Comparison of ENCODE assay signal across 1 cellular context in the genomic region with DNA sequence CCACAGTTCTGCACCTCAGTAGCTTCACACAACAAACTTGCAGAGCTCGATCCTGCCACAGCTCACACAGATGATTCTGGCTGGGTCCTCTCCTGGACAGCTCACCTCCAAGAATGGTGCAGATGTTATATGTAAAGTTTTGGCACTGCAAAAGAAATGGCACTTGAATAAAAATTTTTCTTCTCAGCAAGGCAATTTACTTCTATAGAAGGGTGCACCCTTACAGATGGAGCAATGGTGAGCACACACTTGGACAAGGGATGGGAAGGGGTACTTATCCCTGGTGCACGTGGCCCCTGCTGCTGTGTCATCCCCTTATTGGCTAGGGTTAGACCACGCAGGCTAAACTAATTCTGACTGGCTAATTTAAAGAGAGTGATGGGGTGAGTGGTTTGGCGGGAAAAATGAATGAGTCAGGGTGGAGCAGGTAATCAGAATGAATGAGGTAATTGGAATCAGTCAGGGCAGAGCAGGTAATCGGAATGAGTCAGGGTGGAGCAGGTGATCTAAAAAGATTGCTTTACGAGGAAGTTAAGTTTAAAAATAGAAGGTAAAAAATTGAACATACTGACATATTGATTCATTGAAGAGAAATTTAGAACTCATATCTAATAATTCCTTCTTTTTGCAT.
TF ChIP-seq lines count a peak whose summit lies in the region.

No MANE protein-coding gene starts in this region.

TF ChIP-seq in K562, 482 proteins besides CTCF, POLR2A, EP300 and RAD21:
- TF ChIP-seq, protein P1, sequence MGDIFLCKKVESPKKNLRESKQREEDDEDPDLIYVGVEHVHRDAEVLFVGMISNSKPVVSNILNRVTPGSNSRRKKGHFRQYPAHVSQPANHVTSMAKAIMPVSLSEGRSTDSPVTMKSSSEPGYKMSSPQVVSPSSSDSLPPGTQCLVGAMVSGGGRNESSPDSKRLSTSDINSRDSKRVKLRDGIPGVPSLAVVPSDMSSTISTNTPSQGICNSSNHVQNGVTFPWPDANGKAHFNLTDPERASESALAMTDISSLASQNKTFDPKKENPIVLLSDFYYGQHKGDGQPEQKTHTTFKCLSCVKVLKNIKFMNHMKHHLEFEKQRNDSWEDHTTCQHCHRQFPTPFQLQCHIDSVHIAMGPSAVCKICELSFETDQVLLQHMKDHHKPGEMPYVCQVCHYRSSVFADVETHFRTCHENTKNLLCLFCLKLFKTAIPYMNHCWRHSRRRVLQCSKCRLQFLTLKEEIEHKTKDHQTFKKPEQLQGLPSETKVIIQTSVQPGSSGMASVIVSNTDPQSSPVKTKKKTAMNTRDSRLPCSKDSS (IDR thresholded peaks at IDR 0.05; ENCODE audit: low read depth, partially characterized antibody): peak; percentile 65
- TF ChIP-seq ZNF561 (CRISPR knock-in tag; conservative IDR thresholded peaks at IDR 0.05): 0 out of 2 replicates have a peak, but pooled peaks have one; percentile 26
- TF ChIP-seq ZFP1 (CRISPR knock-in tag; IDR thresholded peaks at IDR 0.05): no peak
